8 cellular contexts compared by ENCODE assay signal in the genomic region with DNA sequence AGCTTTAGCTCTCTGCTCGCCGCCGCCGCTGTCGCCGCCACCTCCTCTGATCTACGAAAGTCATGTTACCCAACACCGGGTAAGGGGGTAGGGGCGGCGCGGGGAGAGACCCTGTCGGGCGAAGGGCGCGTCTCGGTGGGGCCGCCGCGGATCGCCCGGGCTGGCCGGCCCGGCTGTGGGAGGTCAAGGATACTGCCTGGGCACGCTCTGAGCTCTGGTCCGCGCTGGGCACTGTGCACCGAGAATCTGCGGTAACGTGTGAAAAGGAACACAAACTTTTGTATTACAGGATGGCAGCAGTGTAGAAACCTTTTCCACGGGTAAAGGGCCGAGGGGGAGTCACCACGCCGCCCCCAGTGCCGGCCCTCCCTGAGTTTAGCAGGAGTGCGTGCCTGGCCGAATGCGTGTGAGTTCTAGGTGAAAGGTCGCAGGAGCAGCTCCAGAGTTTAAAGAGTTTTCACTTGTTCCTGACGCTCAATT. TPM values are rescaled to one million over a fixed set of nuclear protein-coding genes. Genes with fewer than 3 reads are reported as not detected.
DNase-seq lines count a peak whose midpoint lies in the region; ATAC-seq, FAIRE-seq and TF ChIP-seq lines count a peak whose summit lies in the region.

A gene (plus strand): TSS at position 7 of the 480 bp plus-strand sequence. CDS start 56 bp downstream, at position 63.

- no peaks in the 10 kb centered on the region for H3K36me3 ChIP-seq in pancreas

- peak; percentile 39 for ATAC-seq in GM21528 (IDR thresholded peaks at IDR 0.05; ENCODE audit: low FRiP score, unreplicated experiment)
- peak; percentile 27 for ATAC-seq in activated T-helper 17 cell treated with anti-CD3 and anti-CD28 coated beads, Interleukin-2, amount 50 U/mL, for 72 hours (replicated peaks)
- ATAC-seq in pancreas, result peak; percentile 46 to 60 (median 52)

- H3K4me3 ChIP-seq in Jurkat, Clone E6-1 (ENCODE audit: low read length), result peak within 1 kb of the TSS; percentile 89
- peak within 1 kb of the TSS; percentile 63 to 87 (median 68) for H3K4me3 ChIP-seq in pancreas

- no peaks in the 10 kb centered on the region for H3K27me3 Mint-ChIP-seq in activated T-helper 17 cell treated with anti-CD3 and anti-CD28 coated beads, Interleukin-2, amount 50 U/mL, for 72 hours

- peak; percentile 33 for DNase-seq in GF-D8 (lab: John Stamatoyannopoulos, UW)
- no peak for DNase-seq in Jurkat, Clone E6-1 (ENCODE audit: low read depth, low spot score)
- no peak for DNase-seq in glomerular endothelial cell (ENCODE audit: extremely low read depth, low read depth, low spot score)
- no peak for DNase-seq in pancreas
- DNase-seq in superior temporal gyrus (ENCODE audit: extremely low spot score), result no peak
- DNase-seq in SHP77 treated with DMSO at 0.1 percent for 48 hours (lab: John Stamatoyannopoulos, UW), result no peak

- peaks cover 5% of the 10 kb centered on the region for H3K36me3 Mint-ChIP-seq in activated T-helper 17 cell treated with anti-CD3 and anti-CD28 coated beads, Interleukin-2, amount 50 U/mL, for 72 hours (ENCODE audit: low read depth)

- 0% methylated on average over 32 to 39 of the region's 39 CpGs for WGBS in pancreas, 2 donors

- peak within 1 kb of the TSS; percentile 93 to 99 (median 98) for H3K27ac ChIP-seq in pancreas

- H3K27me3 ChIP-seq in pancreas, result no peaks in the 10 kb centered on the region

- H3K4me1 ChIP-seq in pancreas, result peaks cover 8 to 40% (median 28%) of the 10 kb centered on the region in 3 donors

- H3K9me3 ChIP-seq in pancreas, result no peaks in the 10 kb centered on the region

- no peaks in the 10 kb centered on the region for H3K9me3 Mint-ChIP-seq in activated T-helper 17 cell treated with anti-CD3 and anti-CD28 coated beads, Interleukin-2, amount 50 U/mL, for 72 hours

- H3K4me1 Mint-ChIP-seq in activated T-helper 17 cell treated with anti-CD3 and anti-CD28 coated beads, Interleukin-2, amount 50 U/mL, for 72 hours, result peaks cover 11% of the 10 kb centered on the region

- no peak for TF ChIP-seq CTCF in pancreas (IDR thresholded peaks at IDR 0.05)

- peak within 1 kb of the TSS; percentile 100 for H3K4me3 Mint-ChIP-seq in activated T-helper 17 cell treated with anti-CD3 and anti-CD28 coated beads, Interleukin-2, amount 50 U/mL, for 72 hours

- intact Hi-C loops in pancreas (cut with DNase I), result no loop called here

- H3K27ac Mint-ChIP-seq in activated T-helper 17 cell treated with anti-CD3 and anti-CD28 coated beads, Interleukin-2, amount 50 U/mL, for 72 hours, result peak within 1 kb of the TSS; percentile 99

- FAIRE-seq in pancreas (lab: Jason Lieb, UNC), result no peak

RNA-seq across cellular contexts. Expression of the gene that starts here (rescaled TPM):
- polyA plus RNA-seq in Jurkat, Clone E6-1 (2012; ENCODE audit: insufficient read depth, insufficient read length), result 34.0 TPM
- total RNA-seq in activated T-helper 17 cell treated with anti-CD3 and anti-CD28 coated beads, Interleukin-2, amount 50 U/mL, for 72 hours, result 10 to 100 TPM; 23.4 to 38.1 TPM
- total RNA-seq in glomerular endothelial cell, result 16.4 and 21.3 TPM in 2 replicates
- 10 to 100 TPM; 11.3 to 20.4 (median 15.4) TPM for total RNA-seq in pancreas
- polyA plus RNA-seq in pancreas, result 10 to 100 TPM in 1 of 2 donors, 1 to 10 TPM in 1; 9.4 to 11.9 TPM
